In the genomic region with DNA sequence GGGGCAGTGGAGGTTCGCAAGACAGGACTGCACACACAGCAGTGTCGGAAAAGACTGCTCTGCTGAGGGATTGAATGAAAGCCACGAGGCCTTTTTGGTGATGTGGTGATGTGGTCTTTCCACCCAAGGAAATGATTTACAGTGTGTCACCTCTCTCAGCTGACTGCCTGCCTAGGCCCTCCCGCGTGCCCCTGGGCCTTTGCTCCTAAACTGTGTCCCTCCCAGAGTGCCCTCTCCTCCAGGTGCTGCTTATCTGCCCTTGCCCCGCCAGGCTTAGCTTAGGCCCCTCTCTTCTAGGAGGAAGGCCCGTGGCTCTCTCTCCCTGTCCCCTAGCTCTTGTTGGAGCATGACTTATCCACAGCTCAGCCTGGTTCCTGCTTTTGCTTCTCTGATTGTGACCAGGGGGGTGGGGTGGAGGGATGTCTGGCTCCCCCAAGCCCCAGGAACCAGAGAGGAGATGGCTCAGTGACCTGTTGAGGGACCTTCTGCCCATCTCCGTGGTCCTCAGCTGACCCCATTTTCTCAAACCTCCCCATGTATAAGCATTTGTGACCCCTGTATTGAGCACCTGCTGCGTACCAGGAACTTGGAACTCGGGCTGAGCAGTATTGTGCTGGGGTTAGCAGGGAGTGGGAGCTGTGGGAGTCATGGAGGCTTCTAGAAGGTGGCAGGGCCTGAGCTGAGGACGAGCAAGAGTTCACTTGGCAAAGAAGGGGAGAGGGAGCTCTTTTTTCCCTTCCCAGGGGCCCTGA, we compare ENCODE assay signal across 1 cellular context.
TF ChIP-seq lines count a peak whose summit lies in the region.

No MANE protein-coding gene starts in this region.

TF ChIP-seq in K562, 482 proteins besides CTCF, POLR2A, EP300 and RAD21 (continued from another document):
- TF ChIP-seq, protein P1, sequence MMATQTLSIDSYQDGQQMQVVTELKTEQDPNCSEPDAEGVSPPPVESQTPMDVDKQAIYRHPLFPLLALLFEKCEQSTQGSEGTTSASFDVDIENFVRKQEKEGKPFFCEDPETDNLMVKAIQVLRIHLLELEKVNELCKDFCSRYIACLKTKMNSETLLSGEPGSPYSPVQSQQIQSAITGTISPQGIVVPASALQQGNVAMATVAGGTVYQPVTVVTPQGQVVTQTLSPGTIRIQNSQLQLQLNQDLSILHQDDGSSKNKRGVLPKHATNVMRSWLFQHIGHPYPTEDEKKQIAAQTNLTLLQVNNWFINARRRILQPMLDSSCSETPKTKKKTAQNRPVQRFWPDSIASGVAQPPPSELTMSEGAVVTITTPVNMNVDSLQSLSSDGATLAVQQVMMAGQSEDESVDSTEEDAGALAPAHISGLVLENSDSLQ (IDR thresholded peaks at IDR 0.05), result peak; percentile 57
- TF ChIP-seq SRSF7 (optimal IDR thresholded peaks at IDR 0.05; ENCODE audit: low read depth, low read length) (no peak), MEIS2 (IDR thresholded peaks at IDR 0.05; ENCODE audit: partially characterized antibody) (peak; percentile 65), NCOR1 (IDR thresholded peaks at IDR 0.05) (no peak)
- TF ChIP-seq, protein P2, sequence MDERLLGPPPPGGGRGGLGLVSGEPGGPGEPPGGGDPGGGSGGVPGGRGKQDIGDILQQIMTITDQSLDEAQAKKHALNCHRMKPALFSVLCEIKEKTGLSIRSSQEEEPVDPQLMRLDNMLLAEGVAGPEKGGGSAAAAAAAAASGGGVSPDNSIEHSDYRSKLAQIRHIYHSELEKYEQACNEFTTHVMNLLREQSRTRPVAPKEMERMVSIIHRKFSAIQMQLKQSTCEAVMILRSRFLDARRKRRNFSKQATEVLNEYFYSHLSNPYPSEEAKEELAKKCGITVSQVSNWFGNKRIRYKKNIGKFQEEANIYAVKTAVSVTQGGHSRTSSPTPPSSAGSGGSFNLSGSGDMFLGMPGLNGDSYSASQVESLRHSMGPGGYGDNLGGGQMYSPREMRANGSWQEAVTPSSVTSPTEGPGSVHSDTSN (CRISPR knock-in tag; IDR thresholded peaks at IDR 0.05; ENCODE audit: low read depth), result no peak
- TF ChIP-seq, protein P2 (tag; conservative IDR thresholded peaks at IDR 0.05; ENCODE audit: low read depth), result 0 out of 2 replicates have a peak, but pooled peaks have one; percentile 20
